In genomic region chr1:54360165-54361005, GRCh38 we compare ENCODE assay signal across 15 cellular contexts. TPM values are rescaled to one million over a fixed set of nuclear protein-coding genes. Genes with fewer than 3 reads are reported as not detected.
A peak's percentile ranks its signal among the peaks of the same experiment; 100 is the strongest.
DNase-seq lines count a peak whose midpoint lies in the region; ATAC-seq and TF ChIP-seq lines count a peak whose summit lies in the region.
"Had no signal": no experiment of that assay in that cellular context is flagged by ENCODE, and none has a peak within 500 bp of the region (broad histone marks: within the 10 kb centered on the region; RNA-seq: fewer than 3 reads in every experiment).

No MANE protein-coding gene starts in this region.

- no peak for ATAC-seq in GM21825 (IDR thresholded peaks at IDR 0.05; ENCODE audit: unreplicated experiment)
- ATAC-seq: activated CD8-positive, alpha-beta memory T cell treated with anti-CD3 and anti-CD28 coated beads, Interleukin-2, amount 10 ng/mL, durations not matched to agents 7 days and 5 days had no signal

- in situ Hi-C loops in GM13976 (cut with MboI; ENCODE audit: low sequenced_read_pairs, unreplicated experiment), result no loop called here

- H3K4me3 ChIP-seq in fibroblast of mammary gland (ENCODE audit: control insufficient read depth, low read depth, low read length), result no peak overlapping the region
- H3K4me3 ChIP-seq: SK-N-MC, spleen had no signal

- TF ChIP-seq CTCF in C4-2B (conservative IDR thresholded peaks at IDR 0.05) (no peak), GM13976 (IDR thresholded peaks at IDR 0.05; ENCODE audit: borderline replicate concordance, control extremely low read depth, extremely low read depth, insufficient read depth, missing control alignments) (no peak), fibroblast of mammary gland (conservative IDR thresholded peaks at IDR 0.05; ENCODE audit: control insufficient read depth, insufficient read depth, low read depth, low read length) (peak; percentile 1)

- peak; percentile 37 for DNase-seq in GM13976 (ENCODE audit: low spot score)
- DNase-seq in RPMI8226, result peak; percentile 12
- no peak for DNase-seq in fibroblast of mammary gland (ENCODE audit: low read depth)
- DNase-seq in DMS53 (lab: John Stamatoyannopoulos, UW), result no peak
- no peak for DNase-seq in GF-D8 (lab: John Stamatoyannopoulos, UW)
- DNase-seq in mucosa of gallbladder (ENCODE audit: low spot score), result no peak
- DNase-seq: activated CD8-positive, alpha-beta memory T cell treated with anti-CD3 and anti-CD28 coated beads, Interleukin-2, amount 10 ng/mL, durations not matched to agents 7 days and 5 days; DMS 273 treated with DMSO at 0.1 percent for 48 hours; islet precursor cell; NCI-H1105; NCI-H2227 treated with DMSO at 0.1 percent for 48 hours; spleen had no signal

- H3K27ac ChIP-seq in C4-2B, result peak overlapping the region; percentile 29
- H3K27ac ChIP-seq: SK-N-MC, spleen had no signal

RNA-seq across cellular contexts. Expression of gene SSBP3, which starts 45.8 kb away (rescaled TPM):
- total RNA-seq in mucosa of gallbladder, result 110 TPM

Comparison
In these comparisons a context has a peak if more than half of its experiments do, and no peak if none do; other contexts are left out.
1. DNase-seq: peak in GM13976 (single experiment) and RPMI8226 (single experiment); none in fibroblast of mammary gland (single experiment), DMS53 (single experiment), GF-D8 (single experiment) and mucosa of gallbladder (single experiment).